8 cellular contexts compared by ENCODE assay signal in the genomic region with DNA sequence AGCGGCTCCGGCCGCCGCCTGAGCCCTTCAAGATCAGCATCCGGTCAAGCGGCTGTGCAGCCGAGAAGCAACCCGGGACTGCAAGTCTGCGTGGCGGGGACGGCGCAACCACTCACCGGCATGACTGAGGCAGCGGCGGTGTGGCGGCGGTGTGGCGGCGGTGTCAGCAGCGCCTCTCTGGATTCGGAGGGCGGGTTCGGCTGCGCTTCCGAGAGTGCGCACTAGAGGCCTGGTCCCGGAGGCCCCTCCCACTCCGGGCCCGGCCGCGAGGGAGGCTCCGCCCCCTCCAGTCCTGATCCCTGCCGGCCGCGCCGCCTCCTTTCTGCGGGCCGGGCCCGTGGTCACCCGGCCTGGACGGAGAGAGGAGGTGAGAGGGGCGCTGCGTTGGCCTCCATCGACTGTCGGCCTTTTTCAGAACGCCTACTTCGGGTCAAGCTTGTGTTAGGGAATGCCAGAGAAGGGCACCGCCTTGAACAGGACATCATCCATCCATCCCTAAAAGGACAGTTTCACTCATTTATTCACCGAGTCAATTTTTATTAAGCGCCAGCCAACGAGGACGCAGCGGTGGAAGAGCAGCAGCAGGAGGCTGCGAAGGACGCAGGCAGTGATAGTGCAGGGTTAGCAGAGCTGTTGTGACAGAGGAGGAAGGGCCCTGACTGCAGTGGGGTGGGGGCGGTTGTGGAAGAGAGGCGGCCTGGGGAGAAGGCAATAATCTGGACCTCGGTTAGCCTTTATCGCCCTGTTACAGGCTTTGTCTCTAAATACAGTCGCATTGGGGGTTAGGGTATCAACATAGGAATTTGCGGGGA. TPM values are rescaled to one million over a fixed set of nuclear protein-coding genes. Genes with fewer than 3 reads are reported as not detected.
DNase-seq lines count a peak whose midpoint lies in the region; ATAC-seq, FAIRE-seq and TF ChIP-seq lines count a peak whose summit lies in the region.

TSS of gene ATOX1 (minus strand) at position 202 of the 812 bp plus-strand sequence. CDS start at position 122, 80 bp downstream.

- H3K4me2 ChIP-seq in OCI-LY1 (ENCODE audit: low read length) (peak within 1 kb of the TSS; percentile 86), endothelial cell of umbilical vein (ENCODE audit: insufficient read depth, low read length) (peak within 1 kb of the TSS; percentile 90)

- TF ChIP-seq CTCF in HL-60 (IDR thresholded peaks at IDR 0.05; ENCODE audit: insufficient read depth, low read length) (no peak), OCI-LY1 (IDR thresholded peaks at IDR 0.05; ENCODE audit: low read length) (no peak), endothelial cell of umbilical vein (IDR thresholded peaks at IDR 0.05; ENCODE audit: extremely low read depth in 1 of 2, insufficient read depth in 1 of 2, low read depth in 1 of 2, low read length in 2 of 2) (peak in 1 of 2 donors; percentile 7)

- CTCF ChIA-PET in endothelial cell of umbilical vein (lab: Charles Lee) = interaction anchor here (2.5 to 5.5 kb wide), 2 partner anchors 13 to 18 kb away, joined by 10 to 25 read pairs; partner anchors contain the start of gene G3BP1

- no peaks in the 10 kb centered on the region for H3K27me3 ChIP-seq in HL-60 (ENCODE audit: insufficient read depth, poor library complexity, severe bottlenecking)
- H3K27me3 ChIP-seq in OCI-LY1 (ENCODE audit: insufficient read depth, low read length) = no peaks in the 10 kb centered on the region
- H3K27me3 ChIP-seq in endothelial cell of umbilical vein (ENCODE audit: control insufficient read depth in 2 of 2, insufficient read depth in 2 of 2, low read length in 2 of 2) = no peaks in the 10 kb centered on the region
- H3K27me3 ChIP-seq in mononuclear cell (ENCODE audit: insufficient read depth, low read length) = no peaks in the 10 kb centered on the region

- no peaks in the 10 kb centered on the region for H3K9me2 ChIP-seq in OCI-LY1 (ENCODE audit: low read depth, low read length)

- H3F3A ChIP-seq in OCI-LY1 (ENCODE audit: insufficient read depth, low read length) = no peaks in the 10 kb centered on the region

- H3K79me2 ChIP-seq in OCI-LY1 (ENCODE audit: insufficient read depth, low read length) (0 out of 2 replicates have a peak, but pooled peaks cover 7% of the 10 kb centered on the region), endothelial cell of umbilical vein (ENCODE audit: control insufficient read depth, insufficient read depth, low read length) (peaks cover 27% of the 10 kb centered on the region)

- no TSS peak for BruUV-seq in endothelial cell of umbilical vein (replicated peaks; lab: Mats Ljungman, UMichigan)

- H3K4me1 ChIP-seq in OCI-LY1 (ENCODE audit: insufficient read depth, low read length, severe bottlenecking) (peaks cover 36% of the 10 kb centered on the region), endothelial cell of umbilical vein (ENCODE audit: control insufficient read depth, extremely low read depth, insufficient read depth, low read length) (peaks cover 18% of the 10 kb centered on the region), mononuclear cell (ENCODE audit: insufficient read depth, low read length) (peaks cover 30% of the 10 kb centered on the region)

- FAIRE-seq in endothelial cell of umbilical vein (lab: Jason Lieb, UNC) = peak; percentile 79

- no peaks in the 10 kb centered on the region for H3K9me1 ChIP-seq in endothelial cell of umbilical vein (replicated peaks; ENCODE audit: control insufficient read depth, extremely low read depth, insufficient read depth, low read length)

- intact Hi-C loops in endothelial cell of umbilical vein (cut with micrococcal nuclease) = loop anchor here (1.0 kb wide), 2 partner anchors 13 kb away; partner anchors contain the start of gene G3BP1

- peak; percentile 97 for ATAC-seq in GM19463 (IDR thresholded peaks at IDR 0.05; ENCODE audit: unreplicated experiment)

- dilution Hi-C loops in endothelial cell of umbilical vein (cut with MboI; ENCODE audit: extremely low pct_ligation_motif_present, low sequenced_read_pairs) = no loop called here

- H3K9ac ChIP-seq in OCI-LY1 (ENCODE audit: low read length) (peak within 1 kb of the TSS; percentile 85), endothelial cell of umbilical vein (replicated peaks; ENCODE audit: extremely low read depth, insufficient read depth, low read length) (peak within 1 kb of the TSS; percentile 87)

- POLR2A ChIA-PET in endothelial cell of umbilical vein (lab: Charles Lee) = interaction anchor here (0.7 to 2.3 kb wide), 3 partner anchors 13 to 86 kb away, joined by 3 to 12 read pairs (median 5); partner anchors contain the start of gene G3BP1

- H3K9me3 ChIP-seq in OCI-LY1 (ENCODE audit: low read length) (no peaks in the 10 kb centered on the region), endothelial cell of umbilical vein (replicated peaks; ENCODE audit: control insufficient read depth, insufficient read depth, low read length) (no peaks in the 10 kb centered on the region), mononuclear cell (ENCODE audit: low read depth, low read length) (no peaks in the 10 kb centered on the region)

- H2AFZ ChIP-seq in OCI-LY1 (ENCODE audit: low read length) (peak within 1 kb of the TSS; percentile 29; the same call in 1 of the 2 replicates), endothelial cell of umbilical vein (ENCODE audit: low read depth, low read length) (peak within 1 kb of the TSS; percentile 92)

- peak; percentile 96 for TF ChIP-seq POLR2A in endothelial cell of umbilical vein (IDR thresholded peaks at IDR 0.05; ENCODE audit: low read depth, low read length)

- peak within 1 kb of the TSS; percentile 73 for H3K27ac ChIP-seq in HL-60 (replicated peaks)
- H3K27ac ChIP-seq in OCI-LY1 (ENCODE audit: low read depth, low read length, poor library complexity, severe bottlenecking) = no peak within 1 kb of the TSS
- H3K27ac ChIP-seq in endothelial cell of umbilical vein (ENCODE audit: insufficient read depth, low read depth, low read length) = peak within 1 kb of the TSS; percentile 76

- H3K4me3 ChIP-seq in HL-60 (replicated peaks; ENCODE audit: insufficient read depth, low read length) (peak within 1 kb of the TSS; percentile 92), OCI-LY1 (ENCODE audit: low read depth, low read length, poor library complexity, severe bottlenecking) (peak within 1 kb of the TSS; percentile 79), endothelial cell of umbilical vein (replicated peaks in 1 of 3; ENCODE audit: insufficient read depth in 1 of 3, low read depth in 1 of 3, low read length in 3 of 3) (peak within 1 kb of the TSS; percentile 59 to 86 (median 68)), mononuclear cell (ENCODE audit: low read length) (peak within 1 kb of the TSS; percentile 91)

- H4K20me1 ChIP-seq in OCI-LY1 (ENCODE audit: insufficient read depth, low read length) (no peaks in the 10 kb centered on the region), endothelial cell of umbilical vein (replicated peaks; ENCODE audit: control insufficient read depth, extremely low read depth, insufficient read depth, low read length) (no peaks in the 10 kb centered on the region)

- H3K36me3 ChIP-seq in OCI-LY1 (ENCODE audit: insufficient read depth, low read length) (no peaks in the 10 kb centered on the region), endothelial cell of umbilical vein (ENCODE audit: control insufficient read depth in 2 of 2, extremely low read depth in 1 of 2, insufficient read depth in 2 of 2, low read length in 2 of 2) (no peaks in the 10 kb centered on the region)

- DNase-seq in COR-L47 (lab: John Stamatoyannopoulos, UW) (peak; percentile 88), HL-60 (ENCODE audit: low read depth in 1 of 2, low spot score in 1 of 2) (peak; percentile 71 to 86), activated T-cell treated with anti-CD3 and anti-CD28 coated beads for 1 hour (ENCODE audit: low read depth) (peak; percentile 85), endothelial cell of umbilical vein (ENCODE audit: low read depth, low spot score) (peak; percentile 94)
- peak; percentile 73 to 82 for DNase-seq in stimulated activated CD8-positive, alpha-beta memory T cell treated with anti-CD3 and anti-CD28 coated beads, Interleukin-4, amount 100 ng/mL, for 1 hour (ENCODE audit: low read depth in 2 of 2, low spot score in 1 of 2)

TF ChIP-seq in endothelial cell of umbilical vein, 7 proteins besides CTCF, POLR2A, EP300 and RAD21:
- TF ChIP-seq POLR2AphosphoS5 (IDR thresholded peaks at IDR 0.05; ENCODE audit: insufficient read depth, low read depth, low read length) (peak; percentile 97), FOS (IDR thresholded peaks at IDR 0.05; ENCODE audit: borderline replicate concordance, insufficient read depth, low read length) (no peak)
TF ChIP-seq in endothelial cell of umbilical vein: peak in this region for 1.

RNA-seq across cellular contexts. Expression of gene ATOX1, which starts in this region (rescaled TPM):
- 113 and 130 TPM in 2 replicates for total RNA-seq in endothelial cell of umbilical vein
- 292 and 392 TPM in 2 replicates for polyA plus RNA-seq in endothelial cell of umbilical vein
- polyA plus RNA-seq in endothelial cell of umbilical vein (2011; cell fraction: cytosol; rRNA removed) = 386 TPM in 2 replicates
- 104 and 109 TPM in 2 replicates for polyA plus RNA-seq in endothelial cell of umbilical vein (2011; cell fraction: nucleus; rRNA removed)
- polyA plus RNA-seq in endothelial cell of umbilical vein (2012) = 201 and 206 TPM in 2 replicates
- 107 and 132 TPM in 2 replicates for polyA minus RNA-seq in endothelial cell of umbilical vein
- polyA minus RNA-seq in endothelial cell of umbilical vein (2011; cell fraction: cytosol; rRNA and poly(A)+ RNA removed) = 29.2 TPM
- 28.1 and 40.3 TPM in 2 replicates for polyA minus RNA-seq in endothelial cell of umbilical vein (2011; cell fraction: nucleus; rRNA and poly(A)+ RNA removed)
- 18.1 TPM for total RNA-seq in mononuclear cell
